3 cellular contexts compared by ENCODE assay signal in the genomic region with DNA sequence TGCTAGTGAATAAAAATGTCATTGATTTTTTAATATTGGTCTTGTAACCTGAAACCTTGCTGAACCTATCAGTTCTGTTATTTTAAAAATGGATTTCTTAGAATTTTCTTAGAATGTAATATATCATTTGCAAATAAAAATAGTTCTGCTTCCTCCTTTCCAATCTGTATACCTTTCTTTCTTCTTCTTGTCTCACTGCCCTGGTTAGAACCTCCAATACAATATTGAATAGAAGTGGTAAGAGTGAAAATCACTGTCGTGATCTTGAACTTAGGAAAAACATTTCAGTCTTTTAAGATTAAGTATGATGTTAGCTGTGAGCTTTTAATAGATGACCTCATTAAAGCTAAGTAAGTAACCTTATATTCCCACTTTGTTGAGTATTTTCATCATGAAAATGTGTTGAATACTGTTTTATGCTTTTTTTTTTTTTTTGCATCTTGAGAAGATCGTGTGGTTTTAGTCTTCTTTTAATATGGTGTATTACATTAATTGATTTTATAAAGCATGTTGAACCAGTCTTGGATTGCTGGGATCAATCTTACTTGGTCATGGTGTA.
A peak's percentile ranks its signal among the peaks of the same experiment; 100 is the strongest.
TF ChIP-seq lines count a peak whose summit lies in the region.

No MANE protein-coding gene starts in this region.

TF ChIP-seq in A549, 52 proteins besides CTCF, POLR2A, EP300 and RAD21 (continued from another document):
- TF ChIP-seq FOSL2 (IDR thresholded peaks at IDR 0.05) = no peak
- TF ChIP-seq FOSL2 (CRISPR knock-in tag; IDR thresholded peaks at IDR 0.05) = no peak
- TF ChIP-seq, protein P1, sequence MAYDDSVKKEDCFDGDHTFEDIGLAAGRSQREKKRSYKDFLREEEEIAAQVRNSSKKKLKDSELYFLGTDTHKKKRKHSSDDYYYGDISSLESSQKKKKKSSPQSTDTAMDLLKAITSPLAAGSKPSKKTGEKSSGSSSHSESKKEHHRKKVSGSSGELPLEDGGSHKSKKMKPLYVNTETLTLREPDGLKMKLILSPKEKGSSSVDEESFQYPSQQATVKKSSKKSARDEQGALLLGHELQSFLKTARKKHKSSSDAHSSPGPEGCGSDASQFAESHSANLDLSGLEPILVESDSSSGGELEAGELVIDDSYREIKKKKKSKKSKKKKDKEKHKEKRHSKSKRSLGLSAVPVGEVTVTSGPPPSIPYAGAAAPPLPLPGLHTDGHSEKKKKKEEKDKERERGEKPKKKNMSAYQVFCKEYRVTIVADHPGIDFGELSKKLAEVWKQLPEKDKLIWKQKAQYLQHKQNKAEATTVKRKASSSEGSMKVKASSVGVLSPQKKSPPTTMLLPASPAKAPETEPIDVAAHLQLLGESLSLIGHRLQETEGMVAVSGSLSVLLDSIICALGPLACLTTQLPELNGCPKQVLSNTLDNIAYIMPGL (CRISPR knock-in tag; IDR thresholded peaks at IDR 0.05; ENCODE audit: borderline replicate concordance) = no peak
- no peak for TF ChIP-seq FOXS1 (CRISPR knock-in tag; IDR thresholded peaks at IDR 0.05)
- no peak for TF ChIP-seq MAZ (IDR thresholded peaks at IDR 0.05; ENCODE audit: borderline replicate concordance, low read depth, low read length)
- no peak for TF ChIP-seq ELK1 (IDR thresholded peaks at IDR 0.05; ENCODE audit: low read depth, low read length)
- no peak for TF ChIP-seq ATOH8 (CRISPR knock-in tag; IDR thresholded peaks at IDR 0.05; ENCODE audit: low read depth)
- TF ChIP-seq CHD2 (IDR thresholded peaks at IDR 0.05; ENCODE audit: low read length, partially characterized antibody) = no peak
- TF ChIP-seq GATA3 (IDR thresholded peaks at IDR 0.05; ENCODE audit: borderline replicate concordance) = no peak
- no peak for TF ChIP-seq KDM1A (IDR thresholded peaks at IDR 0.05; ENCODE audit: low read depth)
- no peak for TF ChIP-seq NPAS2 (CRISPR knock-in tag; IDR thresholded peaks at IDR 0.05; ENCODE audit: borderline replicate concordance)
- no peak for TF ChIP-seq EHMT2 (IDR thresholded peaks at IDR 0.05; ENCODE audit: low read depth)
- no peak for TF ChIP-seq USF2 (IDR thresholded peaks at IDR 0.05)
- no peak for TF ChIP-seq HOXB13 (CRISPR knock-in tag; IDR thresholded peaks at IDR 0.05; ENCODE audit: low read depth)
- TF ChIP-seq, protein P2, sequence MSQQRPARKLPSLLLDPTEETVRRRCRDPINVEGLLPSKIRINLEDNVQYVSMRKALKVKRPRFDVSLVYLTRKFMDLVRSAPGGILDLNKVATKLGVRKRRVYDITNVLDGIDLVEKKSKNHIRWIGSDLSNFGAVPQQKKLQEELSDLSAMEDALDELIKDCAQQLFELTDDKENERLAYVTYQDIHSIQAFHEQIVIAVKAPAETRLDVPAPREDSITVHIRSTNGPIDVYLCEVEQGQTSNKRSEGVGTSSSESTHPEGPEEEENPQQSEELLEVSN (IDR thresholded peaks at IDR 0.05; ENCODE audit: borderline replicate concordance, low read depth) = no peak
TF ChIP-seq in A549: peak in this region for 0.

TF ChIP-seq in HEK293, 187 proteins besides CTCF, POLR2A, EP300 and RAD21:
- TF ChIP-seq ATF2 (tag by site-specific recombination; IDR thresholded peaks at IDR 0.05; ENCODE audit: low read depth) (peak; percentile 55; the same call in 1 of the 2 replicates), ZNF433 (tag by site-specific recombination; IDR thresholded peaks at IDR 0.05; ENCODE audit: low read depth) (no peak)

TF ChIP-seq in GM12878, 131 proteins besides CTCF, POLR2A, EP300 and RAD21 (continued from another document):
- TF ChIP-seq, protein P3, sequence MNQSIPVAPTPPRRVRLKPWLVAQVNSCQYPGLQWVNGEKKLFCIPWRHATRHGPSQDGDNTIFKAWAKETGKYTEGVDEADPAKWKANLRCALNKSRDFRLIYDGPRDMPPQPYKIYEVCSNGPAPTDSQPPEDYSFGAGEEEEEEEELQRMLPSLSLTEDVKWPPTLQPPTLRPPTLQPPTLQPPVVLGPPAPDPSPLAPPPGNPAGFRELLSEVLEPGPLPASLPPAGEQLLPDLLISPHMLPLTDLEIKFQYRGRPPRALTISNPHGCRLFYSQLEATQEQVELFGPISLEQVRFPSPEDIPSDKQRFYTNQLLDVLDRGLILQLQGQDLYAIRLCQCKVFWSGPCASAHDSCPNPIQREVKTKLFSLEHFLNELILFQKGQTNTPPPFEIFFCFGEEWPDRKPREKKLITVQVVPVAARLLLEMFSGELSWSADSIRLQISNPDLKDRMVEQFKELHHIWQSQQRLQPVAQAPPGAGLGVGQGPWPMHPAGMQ (IDR thresholded peaks at IDR 0.05; ENCODE audit: borderline replicate concordance) = no peak
- TF ChIP-seq NFXL1 (IDR thresholded peaks at IDR 0.05; ENCODE audit: borderline replicate concordance) (peak; percentile 83), MYC (IDR thresholded peaks at IDR 0.05; ENCODE audit: insufficient read depth, insufficient read length, insufficient replicate concordance, low read length, severe bottlenecking) (no peak)
